In genomic region chr5:113824307-113824706, GRCh38 we compare ENCODE assay signal across 13 cellular contexts.
"Had no signal": no experiment of that assay in that cellular context is flagged by ENCODE, and none has a peak within 500 bp of the region (broad histone marks: within the 10 kb centered on the region; RNA-seq: fewer than 3 reads in every experiment).

No MANE protein-coding gene starts in this region.

- H3K36me3 Mint-ChIP-seq: activated CD4-positive, alpha-beta memory T cell treated with anti-CD3 and anti-CD28 coated beads for 36 hours; activated CD8-positive, alpha-beta memory T cell treated with anti-CD3 and anti-CD28 coated beads, Interleukin-2, amount 10 ng/mL, durations not matched to agents 7 days and 5 days; activated naive CD8-positive, alpha-beta T cell had no signal

- ATAC-seq: activated CD8-positive, alpha-beta memory T cell treated with anti-CD3 and anti-CD28 coated beads, Interleukin-2, amount 10 ng/mL, durations not matched to agents 7 days and 5 days; left lobe of liver; T-helper 17 cell had no signal

- H3K27ac Mint-ChIP-seq: activated CD4-positive, alpha-beta memory T cell treated with anti-CD3 and anti-CD28 coated beads for 36 hours; activated CD8-positive, alpha-beta memory T cell treated with anti-CD3 and anti-CD28 coated beads, Interleukin-2, amount 10 ng/mL, durations not matched to agents 7 days and 5 days; activated naive CD8-positive, alpha-beta T cell; nephron progenitor cell; T-helper 17 cell had no signal

- H3K4me1 Mint-ChIP-seq: activated CD8-positive, alpha-beta memory T cell treated with anti-CD3 and anti-CD28 coated beads, Interleukin-2, amount 10 ng/mL, durations not matched to agents 7 days and 5 days; nephron progenitor cell; T-helper 17 cell had no signal

- H3K27me3 Mint-ChIP-seq: activated CD4-positive, alpha-beta memory T cell treated with anti-CD3 and anti-CD28 coated beads for 36 hours; activated CD8-positive, alpha-beta memory T cell treated with anti-CD3 and anti-CD28 coated beads, Interleukin-2, amount 10 ng/mL, durations not matched to agents 7 days and 5 days; activated naive CD8-positive, alpha-beta T cell; T-helper 17 cell had no signal

- H3K4me3 ChIP-seq: lung had no signal

- DNase-seq: activated CD4-positive, alpha-beta memory T cell treated with anti-CD3 and anti-CD28 coated beads for 36 hours; activated CD4-positive, alpha-beta T cell treated with anti-CD3 and anti-CD28 coated beads for 4 hours; activated CD8-positive, alpha-beta memory T cell treated with anti-CD3 and anti-CD28 coated beads, Interleukin-2, amount 10 ng/mL, durations not matched to agents 7 days and 5 days; effector CD8-positive, alpha-beta T cell; hippocampal formation; kidney; nephron progenitor cell; stimulated activated CD8-positive, alpha-beta memory T cell treated with anti-CD3 and anti-CD28 coated beads, Interleukin-4, amount 100 ng/mL, for 48 hours; stimulated activated naive CD4-positive, alpha-beta T cell; T-helper 17 cell had no signal

- FAIRE-seq: kidney had no signal

- H3K4me3 Mint-ChIP-seq: activated CD4-positive, alpha-beta memory T cell treated with anti-CD3 and anti-CD28 coated beads for 36 hours; activated CD8-positive, alpha-beta memory T cell treated with anti-CD3 and anti-CD28 coated beads, Interleukin-2, amount 10 ng/mL, durations not matched to agents 7 days and 5 days; activated naive CD8-positive, alpha-beta T cell; nephron progenitor cell; T-helper 17 cell had no signal
